2 cellular contexts compared by ENCODE assay signal in genomic region chr13:94988654-94989053, GRCh38.
TF ChIP-seq lines count a peak whose summit lies in the region.

No MANE protein-coding gene starts in this region.

TF ChIP-seq in HCT116, 20 proteins besides CTCF, POLR2A, EP300 and RAD21 (continued from another document):
- TF ChIP-seq REST (IDR thresholded peaks at IDR 0.05; ENCODE audit: low read depth) (no peak), SP1 (IDR thresholded peaks at IDR 0.05; ENCODE audit: low read depth) (no peak)
- TF ChIP-seq, protein P1, sequence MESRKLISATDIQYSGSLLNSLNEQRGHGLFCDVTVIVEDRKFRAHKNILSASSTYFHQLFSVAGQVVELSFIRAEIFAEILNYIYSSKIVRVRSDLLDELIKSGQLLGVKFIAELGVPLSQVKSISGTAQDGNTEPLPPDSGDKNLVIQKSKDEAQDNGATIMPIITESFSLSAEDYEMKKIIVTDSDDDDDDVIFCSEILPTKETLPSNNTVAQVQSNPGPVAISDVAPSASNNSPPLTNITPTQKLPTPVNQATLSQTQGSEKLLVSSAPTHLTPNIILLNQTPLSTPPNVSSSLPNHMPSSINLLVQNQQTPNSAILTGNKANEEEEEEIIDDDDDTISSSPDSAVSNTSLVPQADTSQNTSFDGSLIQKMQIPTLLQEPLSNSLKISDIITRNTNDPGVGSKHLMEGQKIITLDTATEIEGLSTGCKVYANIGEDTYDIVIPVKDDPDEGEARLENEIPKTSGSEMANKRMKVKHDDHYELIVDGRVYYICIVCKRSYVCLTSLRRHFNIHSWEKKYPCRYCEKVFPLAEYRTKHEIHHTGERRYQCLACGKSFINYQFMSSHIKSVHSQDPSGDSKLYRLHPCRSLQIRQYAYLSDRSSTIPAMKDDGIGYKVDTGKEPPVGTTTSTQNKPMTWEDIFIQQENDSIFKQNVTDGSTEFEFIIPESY (IDR thresholded peaks at IDR 0.05; ENCODE audit: extremely low read depth, insufficient replicate concordance, low read length) = no peak
TF ChIP-seq in HCT116: peak in this region for 0.

TF ChIP-seq in SK-N-SH, 30 proteins besides CTCF, POLR2A, EP300 and RAD21 (continued from another document):
- TF ChIP-seq REST (IDR thresholded peaks at IDR 0.05; ENCODE audit: low read depth, low read length) (no peak), RCOR1 (IDR thresholded peaks at IDR 0.05; ENCODE audit: low read length) (no peak), FOXM1 (IDR thresholded peaks at IDR 0.05; ENCODE audit: low read depth) (no peak)
- TF ChIP-seq, protein P1 (IDR thresholded peaks at IDR 0.05; ENCODE audit: borderline replicate concordance, low read depth) = no peak
